2 cellular contexts compared by ENCODE assay signal in the genomic region with DNA sequence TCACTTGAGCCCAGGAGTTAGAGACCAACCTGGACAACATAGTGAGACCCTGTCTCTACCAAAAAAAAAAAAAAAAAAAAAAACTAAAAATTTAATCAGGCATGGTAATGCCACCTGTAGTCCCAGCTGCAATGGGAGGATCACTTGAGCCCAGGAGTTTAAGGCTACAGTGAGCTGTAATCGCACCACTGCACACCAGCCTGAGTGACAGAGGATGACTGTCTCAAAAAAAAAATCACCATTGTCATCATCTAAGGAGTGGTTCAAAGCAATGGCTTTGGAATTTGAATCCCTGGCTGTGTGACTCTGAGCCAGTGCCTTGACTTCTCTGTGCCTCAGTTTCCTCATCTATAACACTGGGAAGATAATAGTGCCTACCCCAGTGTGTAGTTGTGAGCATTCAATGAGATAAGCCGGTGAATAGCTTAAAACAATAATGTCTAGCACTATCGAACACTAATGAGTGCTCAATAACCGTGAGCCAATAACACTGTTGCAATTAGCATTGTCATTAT.
TF ChIP-seq lines count a peak whose summit lies in the region.

No MANE protein-coding gene starts in this region.

TF ChIP-seq in endothelial cell of umbilical vein, 7 proteins besides CTCF, POLR2A, EP300 and RAD21:
- TF ChIP-seq EZH2 (IDR thresholded peaks at IDR 0.05; ENCODE audit: borderline replicate concordance, low read depth, low read length, severe bottlenecking) (no peak), POLR2AphosphoS5 (IDR thresholded peaks at IDR 0.05; ENCODE audit: insufficient read depth, low read depth, low read length) (no peak), JUN (IDR thresholded peaks at IDR 0.05; ENCODE audit: borderline replicate concordance, insufficient read depth, insufficient read length, low read depth) (no peak), GATA2 (IDR thresholded peaks at IDR 0.05; ENCODE audit: insufficient read depth, insufficient read length, low read depth, low read length) (no peak), FOS (IDR thresholded peaks at IDR 0.05; ENCODE audit: borderline replicate concordance, insufficient read depth, low read length) (no peak), MYC (IDR thresholded peaks at IDR 0.05; ENCODE audit: low read depth, low read length) (no peak)
- TF ChIP-seq, protein P1, sequence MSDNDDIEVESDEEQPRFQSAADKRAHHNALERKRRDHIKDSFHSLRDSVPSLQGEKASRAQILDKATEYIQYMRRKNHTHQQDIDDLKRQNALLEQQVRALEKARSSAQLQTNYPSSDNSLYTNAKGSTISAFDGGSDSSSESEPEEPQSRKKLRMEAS (IDR thresholded peaks at IDR 0.05; ENCODE audit: insufficient read depth, insufficient read length) = no peak

TF ChIP-seq in WTC11, 78 proteins besides CTCF, POLR2A, EP300 and RAD21:
- TF ChIP-seq ZNF121 (CRISPR knock-in tag; IDR thresholded peaks at IDR 0.05) (no peak), ETV6 (CRISPR knock-in tag; IDR thresholded peaks at IDR 0.05) (no peak), FOXP1 (CRISPR knock-in tag; IDR thresholded peaks at IDR 0.05; ENCODE audit: borderline replicate concordance) (no peak), ZNF423 (CRISPR knock-in tag; IDR thresholded peaks at IDR 0.05) (no peak), KAT7 (CRISPR knock-in tag; IDR thresholded peaks at IDR 0.05; ENCODE audit: borderline replicate concordance) (no peak), ZNF138 (CRISPR knock-in tag; conservative IDR thresholded peaks at IDR 0.05) (no peak), NR3C1 (CRISPR knock-in tag; conservative IDR thresholded peaks at IDR 0.05; ENCODE audit: low read depth) (no peak), SOX15 (CRISPR knock-in tag; IDR thresholded peaks at IDR 0.05) (no peak), ZNF671 (CRISPR knock-in tag; IDR thresholded peaks at IDR 0.05) (no peak), CBFB (CRISPR knock-in tag; IDR thresholded peaks at IDR 0.05; ENCODE audit: low read depth) (no peak), MXD4 (CRISPR knock-in tag; IDR thresholded peaks at IDR 0.05; ENCODE audit: borderline replicate concordance) (no peak), MYBL2 (CRISPR knock-in tag; IDR thresholded peaks at IDR 0.05) (no peak), FOXK1 (CRISPR knock-in tag; IDR thresholded peaks at IDR 0.05) (no peak)
- TF ChIP-seq, protein P2, sequence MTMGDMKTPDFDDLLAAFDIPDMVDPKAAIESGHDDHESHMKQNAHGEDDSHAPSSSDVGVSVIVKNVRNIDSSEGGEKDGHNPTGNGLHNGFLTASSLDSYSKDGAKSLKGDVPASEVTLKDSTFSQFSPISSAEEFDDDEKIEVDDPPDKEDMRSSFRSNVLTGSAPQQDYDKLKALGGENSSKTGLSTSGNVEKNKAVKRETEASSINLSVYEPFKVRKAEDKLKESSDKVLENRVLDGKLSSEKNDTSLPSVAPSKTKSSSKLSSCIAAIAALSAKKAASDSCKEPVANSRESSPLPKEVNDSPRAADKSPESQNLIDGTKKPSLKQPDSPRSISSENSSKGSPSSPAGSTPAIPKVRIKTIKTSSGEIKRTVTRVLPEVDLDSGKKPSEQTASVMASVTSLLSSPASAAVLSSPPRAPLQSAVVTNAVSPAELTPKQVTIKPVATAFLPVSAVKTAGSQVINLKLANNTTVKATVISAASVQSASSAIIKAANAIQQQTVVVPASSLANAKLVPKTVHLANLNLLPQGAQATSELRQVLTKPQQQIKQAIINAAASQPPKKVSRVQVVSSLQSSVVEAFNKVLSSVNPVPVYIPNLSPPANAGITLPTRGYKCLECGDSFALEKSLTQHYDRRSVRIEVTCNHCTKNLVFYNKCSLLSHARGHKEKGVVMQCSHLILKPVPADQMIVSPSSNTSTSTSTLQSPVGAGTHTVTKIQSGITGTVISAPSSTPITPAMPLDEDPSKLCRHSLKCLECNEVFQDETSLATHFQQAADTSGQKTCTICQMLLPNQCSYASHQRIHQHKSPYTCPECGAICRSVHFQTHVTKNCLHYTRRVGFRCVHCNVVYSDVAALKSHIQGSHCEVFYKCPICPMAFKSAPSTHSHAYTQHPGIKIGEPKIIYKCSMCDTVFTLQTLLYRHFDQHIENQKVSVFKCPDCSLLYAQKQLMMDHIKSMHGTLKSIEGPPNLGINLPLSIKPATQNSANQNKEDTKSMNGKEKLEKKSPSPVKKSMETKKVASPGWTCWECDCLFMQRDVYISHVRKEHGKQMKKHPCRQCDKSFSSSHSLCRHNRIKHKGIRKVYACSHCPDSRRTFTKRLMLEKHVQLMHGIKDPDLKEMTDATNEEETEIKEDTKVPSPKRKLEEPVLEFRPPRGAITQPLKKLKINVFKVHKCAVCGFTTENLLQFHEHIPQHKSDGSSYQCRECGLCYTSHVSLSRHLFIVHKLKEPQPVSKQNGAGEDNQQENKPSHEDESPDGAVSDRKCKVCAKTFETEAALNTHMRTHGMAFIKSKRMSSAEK (CRISPR knock-in tag; IDR thresholded peaks at IDR 0.05; ENCODE audit: borderline replicate concordance) = no peak
- TF ChIP-seq, protein P3, sequence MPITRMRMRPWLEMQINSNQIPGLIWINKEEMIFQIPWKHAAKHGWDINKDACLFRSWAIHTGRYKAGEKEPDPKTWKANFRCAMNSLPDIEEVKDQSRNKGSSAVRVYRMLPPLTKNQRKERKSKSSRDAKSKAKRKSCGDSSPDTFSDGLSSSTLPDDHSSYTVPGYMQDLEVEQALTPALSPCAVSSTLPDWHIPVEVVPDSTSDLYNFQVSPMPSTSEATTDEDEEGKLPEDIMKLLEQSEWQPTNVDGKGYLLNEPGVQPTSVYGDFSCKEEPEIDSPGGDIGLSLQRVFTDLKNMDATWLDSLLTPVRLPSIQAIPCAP (CRISPR knock-in tag; IDR thresholded peaks at IDR 0.05) = no peak
- TF ChIP-seq, protein P4, sequence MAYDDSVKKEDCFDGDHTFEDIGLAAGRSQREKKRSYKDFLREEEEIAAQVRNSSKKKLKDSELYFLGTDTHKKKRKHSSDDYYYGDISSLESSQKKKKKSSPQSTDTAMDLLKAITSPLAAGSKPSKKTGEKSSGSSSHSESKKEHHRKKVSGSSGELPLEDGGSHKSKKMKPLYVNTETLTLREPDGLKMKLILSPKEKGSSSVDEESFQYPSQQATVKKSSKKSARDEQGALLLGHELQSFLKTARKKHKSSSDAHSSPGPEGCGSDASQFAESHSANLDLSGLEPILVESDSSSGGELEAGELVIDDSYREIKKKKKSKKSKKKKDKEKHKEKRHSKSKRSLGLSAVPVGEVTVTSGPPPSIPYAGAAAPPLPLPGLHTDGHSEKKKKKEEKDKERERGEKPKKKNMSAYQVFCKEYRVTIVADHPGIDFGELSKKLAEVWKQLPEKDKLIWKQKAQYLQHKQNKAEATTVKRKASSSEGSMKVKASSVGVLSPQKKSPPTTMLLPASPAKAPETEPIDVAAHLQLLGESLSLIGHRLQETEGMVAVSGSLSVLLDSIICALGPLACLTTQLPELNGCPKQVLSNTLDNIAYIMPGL (CRISPR knock-in tag; IDR thresholded peaks at IDR 0.05) = no peak
- TF ChIP-seq, protein P5, sequence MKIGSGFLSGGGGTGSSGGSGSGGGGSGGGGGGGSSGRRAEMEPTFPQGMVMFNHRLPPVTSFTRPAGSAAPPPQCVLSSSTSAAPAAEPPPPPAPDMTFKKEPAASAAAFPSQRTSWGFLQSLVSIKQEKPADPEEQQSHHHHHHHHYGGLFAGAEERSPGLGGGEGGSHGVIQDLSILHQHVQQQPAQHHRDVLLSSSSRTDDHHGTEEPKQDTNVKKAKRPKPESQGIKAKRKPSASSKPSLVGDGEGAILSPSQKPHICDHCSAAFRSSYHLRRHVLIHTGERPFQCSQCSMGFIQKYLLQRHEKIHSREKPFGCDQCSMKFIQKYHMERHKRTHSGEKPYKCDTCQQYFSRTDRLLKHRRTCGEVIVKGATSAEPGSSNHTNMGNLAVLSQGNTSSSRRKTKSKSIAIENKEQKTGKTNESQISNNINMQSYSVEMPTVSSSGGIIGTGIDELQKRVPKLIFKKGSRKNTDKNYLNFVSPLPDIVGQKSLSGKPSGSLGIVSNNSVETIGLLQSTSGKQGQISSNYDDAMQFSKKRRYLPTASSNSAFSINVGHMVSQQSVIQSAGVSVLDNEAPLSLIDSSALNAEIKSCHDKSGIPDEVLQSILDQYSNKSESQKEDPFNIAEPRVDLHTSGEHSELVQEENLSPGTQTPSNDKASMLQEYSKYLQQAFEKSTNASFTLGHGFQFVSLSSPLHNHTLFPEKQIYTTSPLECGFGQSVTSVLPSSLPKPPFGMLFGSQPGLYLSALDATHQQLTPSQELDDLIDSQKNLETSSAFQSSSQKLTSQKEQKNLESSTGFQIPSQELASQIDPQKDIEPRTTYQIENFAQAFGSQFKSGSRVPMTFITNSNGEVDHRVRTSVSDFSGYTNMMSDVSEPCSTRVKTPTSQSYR (CRISPR knock-in tag; IDR thresholded peaks at IDR 0.05) = no peak
- TF ChIP-seq, protein P6, sequence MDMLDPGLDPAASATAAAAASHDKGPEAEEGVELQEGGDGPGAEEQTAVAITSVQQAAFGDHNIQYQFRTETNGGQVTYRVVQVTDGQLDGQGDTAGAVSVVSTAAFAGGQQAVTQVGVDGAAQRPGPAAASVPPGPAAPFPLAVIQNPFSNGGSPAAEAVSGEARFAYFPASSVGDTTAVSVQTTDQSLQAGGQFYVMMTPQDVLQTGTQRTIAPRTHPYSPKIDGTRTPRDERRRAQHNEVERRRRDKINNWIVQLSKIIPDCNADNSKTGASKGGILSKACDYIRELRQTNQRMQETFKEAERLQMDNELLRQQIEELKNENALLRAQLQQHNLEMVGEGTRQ (CRISPR knock-in tag; IDR thresholded peaks at IDR 0.05) = no peak
TF ChIP-seq in WTC11: peak in this region for 0.
